Comparison of ENCODE assay signal across 8 cellular contexts in genomic region chr15:84634228-84634837, GRCh38. TPM values are rescaled to one million over a fixed set of nuclear protein-coding genes. Genes with fewer than 3 reads are reported as not detected.
DNase-seq lines count a peak whose midpoint lies in the region; ATAC-seq and TF ChIP-seq lines count a peak whose summit lies in the region.

No MANE protein-coding gene starts in this region.

- DNase-seq in heart right ventricle (no peak), left cardiac atrium (no peak), mammary epithelial cell (no peak), mesendoderm (no peak), SW 1271 (lab: John Stamatoyannopoulos, UW) (no peak), SHP77 treated with DMSO at 0.1 percent for 48 hours (lab: John Stamatoyannopoulos, UW) (no peak)
- no peak for DNase-seq in activated CD4-positive, CD25-positive, alpha-beta regulatory T cell (lab: John Stamatoyannopoulos, UW)

- H3K27ac ChIP-seq in heart right ventricle, result peak overlapping the region; percentile 92 to 100 (median 98)
- no peak overlapping the region for H3K27ac ChIP-seq in mammary epithelial cell (ENCODE audit: insufficient read depth, low read depth, low read length)
- H3K27ac ChIP-seq in mesendoderm (ENCODE audit: low read depth, low read length), result no peak overlapping the region
- peak overlapping the region; percentile 96 for H3K27ac ChIP-seq in urinary bladder (ENCODE audit: low read depth)

- no peak overlapping the region for H4K8ac ChIP-seq in mesendoderm (ENCODE audit: low read depth, low read length)

- H4K5ac ChIP-seq in mesendoderm (ENCODE audit: low read length), result no peak overlapping the region

- peak overlapping the region; percentile 86 for H3K56ac ChIP-seq in mesendoderm (ENCODE audit: low read length)

- H3K9me3 ChIP-seq in heart right ventricle (no peaks in the 10 kb centered on the region), mammary epithelial cell (replicated peaks; ENCODE audit: insufficient read depth, low read length) (no peaks in the 10 kb centered on the region)

- peak overlapping the region; percentile 70 for H2AFZ ChIP-seq in mammary epithelial cell (ENCODE audit: low read depth, low read length)

- H3K4me1 ChIP-seq in heart right ventricle, result peaks cover 4 to 55% (median 45%) of the 10 kb centered on the region in 9 donors
- peaks cover 11% of the 10 kb centered on the region for H3K4me1 ChIP-seq in mammary epithelial cell (ENCODE audit: insufficient read depth, low read length)
- H3K4me1 ChIP-seq in mesendoderm (ENCODE audit: control insufficient read depth, low read depth, low read length), result no peaks in the 10 kb centered on the region
- H3K4me1 ChIP-seq in urinary bladder (ENCODE audit: insufficient read depth), result no peaks in the 10 kb centered on the region

- H2BK5ac ChIP-seq in mesendoderm (ENCODE audit: low read length), result no peak overlapping the region

- no peak overlapping the region for H3K4ac ChIP-seq in mesendoderm (ENCODE audit: low read depth, low read length)

- no peak for ATAC-seq in heart right ventricle
- no peak for ATAC-seq in left cardiac atrium

- in situ Hi-C loops in mammary epithelial cell (cut with MboI; ENCODE audit: low sequenced_read_pairs in 2 of 2), result no loop called here

- H3K4me3 ChIP-seq in heart right ventricle, result peak overlapping the region; percentile 42 to 85 (median 72)
- peak overlapping the region; percentile 39 to 67 (median 66) for H3K4me3 ChIP-seq in mammary epithelial cell (replicated peaks in 1 of 3; ENCODE audit: insufficient read depth in 1 of 3, low read depth in 2 of 3, low read length in 3 of 3)
- H3K4me3 ChIP-seq in mesendoderm (ENCODE audit: low read length), result peak overlapping the region; percentile 49
- peak overlapping the region; percentile 46 for H3K4me3 ChIP-seq in urinary bladder (ENCODE audit: low read depth, low read length)

- CTCF ChIA-PET in mammary epithelial cell (lab: Charles Lee; ENCODE audit: low non-redundant PET), result interaction anchor here (0.7 kb wide), 1 partner anchor 176 kb away, joined by 5 read pairs; no protein-coding TSS in a partner anchor

- no peak overlapping the region for H2AK5ac ChIP-seq in mesendoderm (ENCODE audit: low read length)

- H3K27me3 ChIP-seq in heart right ventricle (no peaks in the 10 kb centered on the region), mammary epithelial cell (ENCODE audit: insufficient read depth, low read length) (no peaks in the 10 kb centered on the region), mesendoderm (ENCODE audit: insufficient read depth, low read length, poor library complexity) (no peaks in the 10 kb centered on the region)

- intact Hi-C loops in heart right ventricle (cut with DNase I) (loop anchor here in 2 of 10 donors (1.0 to 5.0 kb wide), 2 partner anchors 20 to 37 kb away; partner anchors contain the start of gene WDR73 (in 1 of the 2)), left cardiac atrium (cut with DNase I) (no loop called here), mammary epithelial cell (cut with micrococcal nuclease) (loop anchor here (1.0 kb wide), 1 partner anchor 46 kb away; no protein-coding TSS in a partner anchor)

- no peak overlapping the region for H2BK120ac ChIP-seq in mesendoderm (ENCODE audit: low read depth, low read length)

- peaks cover 34% of the 10 kb centered on the region for H3K79me2 ChIP-seq in mammary epithelial cell (ENCODE audit: insufficient read depth, low read length)
- no peaks in the 10 kb centered on the region for H3K79me2 ChIP-seq in mesendoderm (ENCODE audit: control insufficient read depth, insufficient read depth, low read length)

- 19 to 21% methylated on average over 23 of the region's 23 CpGs for WGBS in heart right ventricle, 2 donors
- WGBS in mammary epithelial cell (ENCODE audit: low coverage, missing lambda C conversion rate), result 54% methylated on average over 13 of the region's 23 CpGs
- WGBS in mesendoderm (ENCODE audit: extremely low coverage, insufficient coverage, low lambda C conversion rate), result no CpG with 5 or more reads among the region's 23 CpGs
- 32% methylated on average over 23 of the region's 23 CpGs for WGBS in urinary bladder

- H3K4me2 ChIP-seq in mammary epithelial cell (ENCODE audit: insufficient read depth, low read depth, low read length) (peak overlapping the region; percentile 96), mesendoderm (ENCODE audit: low read length) (peak overlapping the region; percentile 82)

- peaks cover 0 to 40% (median 7%) of the 10 kb centered on the region in 9 donors for H3K36me3 ChIP-seq in heart right ventricle
- peaks cover 10% of the 10 kb centered on the region for H3K36me3 ChIP-seq in mammary epithelial cell (ENCODE audit: insufficient read depth, low read length)
- no peaks in the 10 kb centered on the region for H3K36me3 ChIP-seq in mesendoderm (ENCODE audit: control insufficient read depth, insufficient read depth, low read length)
- peaks cover 2% of the 10 kb centered on the region for H3K36me3 ChIP-seq in urinary bladder (ENCODE audit: insufficient read depth)

- dilution Hi-C loops in mammary epithelial cell (cut with HindIII; ENCODE audit: low sequenced_read_pairs), result no loop called here

- H3K79me1 ChIP-seq in mesendoderm (ENCODE audit: low read length), result no peaks in the 10 kb centered on the region

- BruUV-seq in mammary epithelial cell (replicated peaks; lab: Mats Ljungman, UMichigan), result no TSS peak

- H4K20me1 ChIP-seq in mammary epithelial cell (ENCODE audit: insufficient read depth, low read length), result no peaks in the 10 kb centered on the region

- H2BK15ac ChIP-seq in mesendoderm (replicated peaks; ENCODE audit: low read depth), result no peak overlapping the region

- no peak overlapping the region for H3K23ac ChIP-seq in mesendoderm (ENCODE audit: low read length)

- no peak overlapping the region for H3K18ac ChIP-seq in mesendoderm (ENCODE audit: low read length)

- no peak for TF ChIP-seq CTCF in heart right ventricle (IDR thresholded peaks at IDR 0.05)
- TF ChIP-seq CTCF in mammary epithelial cell (conservative IDR thresholded peaks at IDR 0.05 in 1 of 2, IDR thresholded peaks at IDR 0.05 in 1 of 2; ENCODE audit: extremely low read depth in 1 of 2, insufficient read depth in 1 of 2, low read depth in 1 of 2, low read length in 2 of 2), result no peak

- peak overlapping the region; percentile 12 for H3K9ac ChIP-seq in mammary epithelial cell (ENCODE audit: insufficient read depth, low read length)
- peak overlapping the region; percentile 77 for H3K9ac ChIP-seq in mesendoderm (ENCODE audit: low read length)

RNA-seq across cellular contexts. Expression of gene WDR73, which starts 19.8 kb away (rescaled TPM):
- total RNA-seq in heart right ventricle (10 to 100 TPM; 10.4 to 16.0 (median 13.9) TPM), left cardiac atrium (10 to 100 TPM; 13.0 to 14.7 TPM), mammary epithelial cell (10 to 100 TPM; 23.0 to 28.1 TPM), urinary bladder (39.1 TPM)
- polyA plus RNA-seq in heart right ventricle (10 to 100 TPM; 16.7 to 18.4 TPM), mammary epithelial cell (20.7 TPM), urinary bladder (18.5 TPM)
- 13.7 TPM for polyA minus RNA-seq in mammary epithelial cell
- polyA plus RNA-seq in mesendoderm (2013, experiment 1 of 2), result 18.0 TPM
- 17.9 TPM for polyA plus RNA-seq in mesendoderm (2013, experiment 2 of 2)

RNA-seq across cellular contexts. Expression of gene NMB, which starts 23.7 kb away (rescaled TPM):
- total RNA-seq in heart right ventricle (1 to 10 TPM in 9 of 10 donors, under 1 TPM in 1; 0.96 to 6.6 (median 2.1) TPM), left cardiac atrium (10 to 100 TPM; 14.7 to 31.6 TPM), mammary epithelial cell (1 to 10 TPM; 1.0 to 3.7 TPM), urinary bladder (1.6 TPM)
- polyA plus RNA-seq in heart right ventricle (1 to 10 TPM; 2.3 to 8.0 TPM), mammary epithelial cell (4.0 TPM), urinary bladder (11.3 TPM)
- polyA minus RNA-seq in mammary epithelial cell, result not detected
- polyA plus RNA-seq in mesendoderm (2013, experiment 1 of 2), result 7.9 TPM
- 8.2 TPM for polyA plus RNA-seq in mesendoderm (2013, experiment 2 of 2)

RNA-seq across cellular contexts. Expression of gene ZSCAN2, which starts 33.5 kb away (rescaled TPM):
- total RNA-seq in heart right ventricle, result 1 to 10 TPM; 3.7 to 8.1 (median 5.9) TPM
- 1 to 10 TPM; 4.1 to 4.2 TPM for polyA plus RNA-seq in heart right ventricle
- 1 to 10 TPM; 4.5 to 5.0 TPM for total RNA-seq in left cardiac atrium
- total RNA-seq in mammary epithelial cell, result 1 to 10 TPM; 5.0 to 6.3 TPM
- polyA plus RNA-seq in mammary epithelial cell, result 4.2 TPM
- 4.0 TPM for polyA minus RNA-seq in mammary epithelial cell
- 17.3 TPM for polyA plus RNA-seq in mesendoderm (2013, experiment 1 of 2)
- 16.7 TPM for polyA plus RNA-seq in mesendoderm (2013, experiment 2 of 2)
- total RNA-seq in urinary bladder, result 11.7 TPM
- polyA plus RNA-seq in urinary bladder, result 6.6 TPM

Comparison
In these comparisons a context has a peak if more than half of its experiments do, and no peak if none do; other contexts are left out.
1. H3K27ac ChIP-seq: peak in heart right ventricle (10 of 10) and urinary bladder (single experiment); none in mammary epithelial cell (single experiment) and mesendoderm (single experiment).
2. Peak in every context shown above with its lines, with median percentiles within 50 percentile points of each other: H3K4me3 ChIP-seq.